In the genomic region with DNA sequence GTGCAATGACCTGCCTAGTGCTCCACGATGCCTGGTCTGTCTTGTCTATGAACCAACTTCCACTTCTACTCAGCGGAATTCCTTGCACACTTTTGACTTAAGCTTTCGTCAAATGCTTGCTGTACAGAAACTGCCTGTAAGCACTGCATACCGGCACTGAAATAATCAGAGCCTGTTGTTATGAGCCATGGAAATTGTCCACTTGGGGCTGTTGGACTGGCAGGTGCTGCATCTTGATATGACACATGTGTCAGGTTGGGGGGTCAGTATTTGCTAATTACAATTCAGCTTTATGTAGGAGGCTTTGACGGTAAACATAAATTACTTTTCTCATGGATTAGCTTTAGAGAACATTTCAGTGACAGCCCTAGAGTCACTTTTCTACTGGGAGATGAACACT, we compare ENCODE assay signal across 19 cellular contexts. TPM values are rescaled to one million over a fixed set of nuclear protein-coding genes. Genes with fewer than 3 reads are reported as not detected.
DNase-seq lines count a peak whose midpoint lies in the region; ATAC-seq and TF ChIP-seq lines count a peak whose summit lies in the region.
"Had no signal": no experiment of that assay in that cellular context is flagged by ENCODE, and none has a peak within 500 bp of the region (broad histone marks: within the 10 kb centered on the region; RNA-seq: fewer than 3 reads in every experiment).

No MANE protein-coding gene starts in this region.

- no peaks in the 10 kb centered on the region for H3K36me3 ChIP-seq in cardiac muscle cell
- no peaks in the 10 kb centered on the region for H3K36me3 ChIP-seq in heart right ventricle
- no peaks in the 10 kb centered on the region for H3K36me3 ChIP-seq in Panc1 (ENCODE audit: control insufficient read depth, insufficient read depth, low read length)
- H3K36me3 ChIP-seq: BE2C had no signal

- H3K27ac ChIP-seq in cardiac muscle cell (peak overlapping the region; percentile 30), heart right ventricle (no peak overlapping the region), Panc1 (ENCODE audit: low read length) (peak overlapping the region; percentile 73)

- no peak overlapping the region for H3K4me3 Mint-ChIP-seq in activated CD8-positive, alpha-beta T cell treated with anti-CD3 and anti-CD28 coated beads, Interleukin-2, amount 10 ng/mL, durations not matched to agents 7 days and 5 days
- H3K4me3 Mint-ChIP-seq in activated CD8-positive, alpha-beta T cell treated with anti-CD3 and anti-CD28 coated beads for 36 hours = no peak overlapping the region
- H3K4me3 Mint-ChIP-seq: CD8-positive, alpha-beta memory T cell; H9 had no signal

- H3K4me1 ChIP-seq in cardiac muscle cell (ENCODE audit: low read depth) = peaks cover 4% of the 10 kb centered on the region
- peaks cover 0 to 19% (median 4%) of the 10 kb centered on the region in 9 donors for H3K4me1 ChIP-seq in heart right ventricle
- peaks cover 4% of the 10 kb centered on the region for H3K4me1 ChIP-seq in Panc1 (ENCODE audit: control insufficient read depth, insufficient read depth, low read length)
- H3K4me1 ChIP-seq: BE2C had no signal

- H3K4me3 ChIP-seq in cardiac muscle cell (no peak overlapping the region), heart right ventricle (no peak overlapping the region), Panc1 (ENCODE audit: low read depth in 2 of 2, low read length in 2 of 2) (no peak overlapping the region)
- H3K4me3 ChIP-seq: GM12878 had no signal

- CTCF ChIA-PET in activated CD8-positive, alpha-beta T cell treated with anti-CD3 and anti-CD28 coated beads, Interleukin-2, amount 10 ng/mL, durations not matched to agents 7 days and 5 days (lab: Charles Lee) = no interaction called here
- CTCF ChIA-PET in activated CD8-positive, alpha-beta T cell treated with anti-CD3 and anti-CD28 coated beads for 36 hours (lab: Charles Lee) = no interaction called here
- CTCF ChIA-PET in Panc1 (lab: Charles Lee) (no interaction called here), HEK293T (lab: Yijun Ruan, JAX) (no interaction called here)

- 48 to 57% methylated on average over 5 of the region's 5 CpGs for WGBS in heart right ventricle, 2 donors

- POLR2A ChIA-PET in activated CD8-positive, alpha-beta T cell treated with anti-CD3 and anti-CD28 coated beads, Interleukin-2, amount 10 ng/mL, durations not matched to agents 7 days and 5 days (lab: Charles Lee) = interaction anchor here (0.6 to 13.1 kb wide), 2 partner anchors 34 to 739 kb away, joined by 3 to 658 read pairs; a partner anchor contains a TSS
- POLR2A ChIA-PET in activated CD8-positive, alpha-beta T cell treated with anti-CD3 and anti-CD28 coated beads for 36 hours (lab: Charles Lee) = interaction anchor here (1.0 to 1.7 kb wide), 2 partner anchors 12 to 117 kb away, joined by 3 to 4 read pairs; no protein-coding TSS in a partner anchor
- POLR2A ChIA-PET in Panc1 (lab: Charles Lee) (no interaction called here), HEK293T (lab: Yijun Ruan, JAX) (interaction anchor here (1.1 kb wide), 1 partner anchor 34 kb away, joined by 3 read pairs; no protein-coding TSS in a partner anchor)

- BruUV-seq in Panc1 (replicated peaks; lab: Mats Ljungman, UMichigan) = no TSS peak

- intact Hi-C loops in activated CD8-positive, alpha-beta T cell treated with anti-CD3 and anti-CD28 coated beads for 36 hours (cut with micrococcal nuclease) = no loop called here
- intact Hi-C loops in heart right ventricle (cut with DNase I) = no loop called here
- intact Hi-C loops in Panc1 (cut with micrococcal nuclease; ENCODE audit: unreplicated experiment) = no loop called here

- no peak for ATAC-seq in activated CD8-positive, alpha-beta T cell treated with anti-CD3 and anti-CD28 coated beads, Interleukin-2, amount 10 ng/mL, durations not matched to agents 7 days and 5 days
- ATAC-seq in activated CD8-positive, alpha-beta T cell treated with anti-CD3 and anti-CD28 coated beads for 36 hours = no peak
- ATAC-seq in heart right ventricle (no peak), Panc1 (no peak)
- ATAC-seq: GM12878 had no signal

- in situ Hi-C loops in Panc1 (cut with HindIII; ENCODE audit: low pct_unique_long_range_greater_than_20kb, low sequenced_read_pairs) = no loop called here

- H3K27ac Mint-ChIP-seq in activated CD8-positive, alpha-beta T cell treated with anti-CD3 and anti-CD28 coated beads, Interleukin-2, amount 10 ng/mL, durations not matched to agents 7 days and 5 days = no peak overlapping the region
- H3K27ac Mint-ChIP-seq in activated CD8-positive, alpha-beta T cell treated with anti-CD3 and anti-CD28 coated beads for 36 hours = no peak overlapping the region
- H3K27ac Mint-ChIP-seq: H9 had no signal

- H3K9me3 Mint-ChIP-seq in activated CD8-positive, alpha-beta T cell treated with anti-CD3 and anti-CD28 coated beads, Interleukin-2, amount 10 ng/mL, durations not matched to agents 7 days and 5 days (ENCODE audit: insufficient read depth) = no peaks in the 10 kb centered on the region
- H3K9me3 Mint-ChIP-seq in activated CD8-positive, alpha-beta T cell treated with anti-CD3 and anti-CD28 coated beads for 36 hours = peaks cover 1% of the 10 kb centered on the region
- H3K9me3 Mint-ChIP-seq: CD8-positive, alpha-beta memory T cell; H9 had no signal

- H3K27me3 Mint-ChIP-seq in activated CD8-positive, alpha-beta T cell treated with anti-CD3 and anti-CD28 coated beads, Interleukin-2, amount 10 ng/mL, durations not matched to agents 7 days and 5 days (ENCODE audit: low read depth) = no peaks in the 10 kb centered on the region
- no peaks in the 10 kb centered on the region for H3K27me3 Mint-ChIP-seq in activated CD8-positive, alpha-beta T cell treated with anti-CD3 and anti-CD28 coated beads for 36 hours
- H3K27me3 Mint-ChIP-seq: CD4-positive, CD25-positive, alpha-beta regulatory T cell had no signal

- H3K27me3 ChIP-seq in cardiac muscle cell (no peaks in the 10 kb centered on the region), heart right ventricle (no peaks in the 10 kb centered on the region), Panc1 (ENCODE audit: control insufficient read depth, insufficient read depth, low read length) (no peaks in the 10 kb centered on the region)
- H3K27me3 ChIP-seq: BE2C had no signal

- H3K9me3 ChIP-seq in cardiac muscle cell (ENCODE audit: low read depth) (no peaks in the 10 kb centered on the region), heart right ventricle (no peaks in the 10 kb centered on the region), Panc1 (ENCODE audit: control insufficient read depth, insufficient read depth, low read depth, low read length) (peaks cover 6% of the 10 kb centered on the region; the same call in 1 of the 2 replicates)
- H3K9me3 ChIP-seq: BE2C had no signal

- H3K4me1 Mint-ChIP-seq in activated CD8-positive, alpha-beta T cell treated with anti-CD3 and anti-CD28 coated beads, Interleukin-2, amount 10 ng/mL, durations not matched to agents 7 days and 5 days (ENCODE audit: low read depth) = peaks cover 43% of the 10 kb centered on the region
- peaks cover 25% of the 10 kb centered on the region for H3K4me1 Mint-ChIP-seq in activated CD8-positive, alpha-beta T cell treated with anti-CD3 and anti-CD28 coated beads for 36 hours (ENCODE audit: low read depth)
- H3K4me1 Mint-ChIP-seq: H9 had no signal

- DNase-seq in activated CD8-positive, alpha-beta T cell treated with anti-CD3 and anti-CD28 coated beads, Interleukin-2, amount 10 ng/mL, durations not matched to agents 7 days and 5 days = peak; percentile 11
- no peak for DNase-seq in activated CD8-positive, alpha-beta T cell treated with anti-CD3 and anti-CD28 coated beads for 36 hours
- DNase-seq in cardiac muscle cell (ENCODE audit: low read depth in 1 of 2, low spot score in 1 of 2) (no peak), heart right ventricle (no peak), Panc1 (ENCODE audit: low read depth, low spot score) (no peak), islet precursor cell (peak; percentile 38), globus pallidus (ENCODE audit: low spot score) (no peak), HEK293T (ENCODE audit: extremely low spot score) (no peak)
- DNase-seq: BE2C; C1 segment of cervical spinal cord; CD4-positive, CD25-positive, alpha-beta regulatory T cell; CD8-positive, alpha-beta memory T cell; COR-L47; DMS 273 treated with DMSO at 0.1 percent for 48 hours; DMS53; DND-41; EL; H9 had no signal

- H3K36me3 Mint-ChIP-seq in activated CD8-positive, alpha-beta T cell treated with anti-CD3 and anti-CD28 coated beads, Interleukin-2, amount 10 ng/mL, durations not matched to agents 7 days and 5 days (ENCODE audit: low read depth) = peaks cover 11% of the 10 kb centered on the region
- H3K36me3 Mint-ChIP-seq in activated CD8-positive, alpha-beta T cell treated with anti-CD3 and anti-CD28 coated beads for 36 hours (ENCODE audit: low read depth) = no peaks in the 10 kb centered on the region
- H3K36me3 Mint-ChIP-seq: CD4-positive, CD25-positive, alpha-beta regulatory T cell; CD8-positive, alpha-beta memory T cell had no signal

- no peak for TF ChIP-seq CTCF in activated CD8-positive, alpha-beta T cell treated with anti-CD3 and anti-CD28 coated beads for 36 hours (IDR thresholded peaks at IDR 0.05)
- TF ChIP-seq CTCF in cardiac muscle cell (IDR thresholded peaks at IDR 0.05; ENCODE audit: low read depth, low read length) = no peak
- TF ChIP-seq CTCF in heart right ventricle (IDR thresholded peaks at IDR 0.05) = no peak
- no peak for TF ChIP-seq CTCF in Panc1 (IDR thresholded peaks at IDR 0.05)

TF ChIP-seq in HEK293T, 16 proteins besides CTCF, POLR2A, EP300 and RAD21 (continues in another document):
- TF ChIP-seq, protein P1, sequence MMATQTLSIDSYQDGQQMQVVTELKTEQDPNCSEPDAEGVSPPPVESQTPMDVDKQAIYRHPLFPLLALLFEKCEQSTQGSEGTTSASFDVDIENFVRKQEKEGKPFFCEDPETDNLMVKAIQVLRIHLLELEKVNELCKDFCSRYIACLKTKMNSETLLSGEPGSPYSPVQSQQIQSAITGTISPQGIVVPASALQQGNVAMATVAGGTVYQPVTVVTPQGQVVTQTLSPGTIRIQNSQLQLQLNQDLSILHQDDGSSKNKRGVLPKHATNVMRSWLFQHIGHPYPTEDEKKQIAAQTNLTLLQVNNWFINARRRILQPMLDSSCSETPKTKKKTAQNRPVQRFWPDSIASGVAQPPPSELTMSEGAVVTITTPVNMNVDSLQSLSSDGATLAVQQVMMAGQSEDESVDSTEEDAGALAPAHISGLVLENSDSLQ (IDR thresholded peaks at IDR 0.05) = no peak
- TF ChIP-seq SUZ12 (IDR thresholded peaks at IDR 0.05) (no peak), SP1 (IDR thresholded peaks at IDR 0.05) (no peak), LEF1 (IDR thresholded peaks at IDR 0.05; ENCODE audit: borderline replicate concordance) (no peak), L3MBTL2 (conservative IDR thresholded peaks at IDR 0.05) (no peak), ZNF384 (IDR thresholded peaks at IDR 0.05) (no peak), ELF4 (IDR thresholded peaks at IDR 0.05) (no peak)

RNA-seq across cellular contexts. Expression of a gene that starts 32.0 kb away (rescaled TPM):
- total RNA-seq in activated CD8-positive, alpha-beta T cell treated with anti-CD3 and anti-CD28 coated beads, Interleukin-2, amount 10 ng/mL, durations not matched to agents 7 days and 5 days = 100 to 1,000 TPM; 208 to 215 TPM
- 100 to 1,000 TPM; 116 to 120 TPM for total RNA-seq in activated CD8-positive, alpha-beta T cell treated with anti-CD3 and anti-CD28 coated beads for 36 hours
- total RNA-seq in cardiac muscle cell (8.4 and 10.6 TPM in 2 replicates), heart right ventricle (10 to 100 TPM; 40.4 to 90.5 (median 56.6) TPM), Panc1 (2021; ENCODE audit: unreplicated experiment) (177 TPM)
- polyA plus RNA-seq in cardiac muscle cell (29.8 and 40.3 TPM in 2 replicates), heart right ventricle (10 to 100 TPM; 22.1 to 34.1 TPM)
- polyA plus RNA-seq in Panc1 (2012; ENCODE audit: insufficient read length) = 108 TPM

Comparison
In these comparisons a context has a peak if more than half of its experiments do, and no peak if none do; other contexts are left out.
1. DNase-seq: peak in activated CD8-positive, alpha-beta T cell treated with anti-CD3 and anti-CD28 coated beads, Interleukin-2, amount 10 ng/mL, durations not matched to agents 7 days and 5 days (single experiment) and islet precursor cell (single experiment); none in activated CD8-positive, alpha-beta T cell treated with anti-CD3 and anti-CD28 coated beads for 36 hours (single experiment), cardiac muscle cell (0 of 2), heart right ventricle (0 of 2), Panc1 (single experiment), globus pallidus (single experiment) and HEK293T (single experiment).
2. H3K27ac ChIP-seq: peak in cardiac muscle cell (single experiment) and Panc1 (single experiment); none in heart right ventricle (0 of 10).